Comparison of ENCODE assay signal across 8 cellular contexts in the genomic region with DNA sequence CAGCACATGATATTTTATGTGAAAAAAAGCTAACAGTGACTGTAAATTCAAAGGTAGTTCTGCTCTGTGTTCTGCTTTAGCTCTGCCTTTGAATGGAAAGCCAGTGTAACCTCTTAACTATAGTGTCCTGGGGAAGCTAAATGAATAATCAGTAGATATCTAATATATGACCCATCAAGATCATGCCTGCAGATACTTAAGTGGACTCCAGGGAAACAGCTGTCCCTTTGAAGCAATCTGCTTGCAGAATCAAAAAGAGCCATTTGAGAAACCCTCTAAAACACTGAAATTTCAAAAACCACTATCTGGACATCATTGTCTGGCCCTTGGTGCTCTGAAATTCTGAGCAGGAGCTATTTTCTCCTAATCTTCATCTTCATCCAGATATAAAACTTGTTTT.
"Had no signal": no experiment of that assay in that cellular context is flagged by ENCODE, and none has a peak within 500 bp of the region (broad histone marks: within the 10 kb centered on the region; RNA-seq: fewer than 3 reads in every experiment).

No MANE protein-coding gene starts in this region.

- H3K27me3 Mint-ChIP-seq: IgD-negative memory B cell had no signal

- H3K27ac Mint-ChIP-seq: HFFc6, IgD-negative memory B cell had no signal

- H3K36me3 Mint-ChIP-seq: IgD-negative memory B cell had no signal

- H3K4me3 Mint-ChIP-seq: HFFc6, IgD-negative memory B cell had no signal

- H3K4me1 ChIP-seq: HAP-1 had no signal

- H3K4me3 ChIP-seq: HAP-1 had no signal

- ATAC-seq: HCT116, HepG2 had no signal

- H3K4me1 Mint-ChIP-seq: IgD-negative memory B cell had no signal

- H3K9me3 Mint-ChIP-seq: HFFc6 had no signal

- H3K27ac ChIP-seq: HL-60 had no signal

- H3K9me3 ChIP-seq: HAP-1 had no signal

- H3K36me3 ChIP-seq: HAP-1 had no signal

- DNase-seq: GOT3, H7, HFFc6 had no signal
